In genomic region chr16:79721186-79721745, GRCh38 we compare ENCODE assay signal across 19 cellular contexts.
DNase-seq lines count a peak whose midpoint lies in the region; ATAC-seq, FAIRE-seq and TF ChIP-seq lines count a peak whose summit lies in the region.
"Had no signal": no experiment of that assay in that cellular context is flagged by ENCODE, and none has a peak within 500 bp of the region (broad histone marks: within the 10 kb centered on the region; RNA-seq: fewer than 3 reads in every experiment).

No MANE protein-coding gene starts in this region.

- no peak overlapping the region for H3K4me3 Mint-ChIP-seq in mesothelial cell of epicardium

- H3K27me3 ChIP-seq in uterus, result no peaks in the 10 kb centered on the region

- peak overlapping the region; percentile 66 to 73 for H3K27ac ChIP-seq in uterus
- H3K27ac ChIP-seq: C4-2B had no signal

- no peaks in the 10 kb centered on the region for H3K9me3 ChIP-seq in uterus

- H3K4me1 ChIP-seq in uterus, result no peaks in the 10 kb centered on the region

- peaks cover 17% of the 10 kb centered on the region for H3K27me3 Mint-ChIP-seq in mesothelial cell of epicardium (ENCODE audit: low read depth)

- TF ChIP-seq POLR2A in uterus (IDR thresholded peaks at IDR 0.05), result no peak

- no peaks in the 10 kb centered on the region for H3K9me3 Mint-ChIP-seq in mesothelial cell of epicardium

- peak; percentile 68 for FAIRE-seq in endometrium (lab: Jason Lieb, UNC)
- FAIRE-seq: GM12891, GM18507, K562 had no signal

- H3K36me3 ChIP-seq in uterus, result no peaks in the 10 kb centered on the region

- peaks cover 33% of the 10 kb centered on the region for H3K4me1 Mint-ChIP-seq in mesothelial cell of epicardium

- ATAC-seq in sciatic nerve (peak; percentile 77), GM21717 (IDR thresholded peaks at IDR 0.05; ENCODE audit: unreplicated experiment) (no peak), GM18511 (IDR thresholded peaks at IDR 0.05; ENCODE audit: unreplicated experiment) (no peak)
- ATAC-seq: K562 had no signal

- no peaks in the 10 kb centered on the region for H3K36me3 Mint-ChIP-seq in mesothelial cell of epicardium

- H3K27ac Mint-ChIP-seq in mesothelial cell of epicardium, result peak overlapping the region; percentile 21

- no peak for DNase-seq in mesothelial cell of epicardium (ENCODE audit: low spot score in 2 of 2, unreplicated experiment in 2 of 2)
- no peak for DNase-seq in sciatic nerve (ENCODE audit: low spot score)
- peak; percentile 49 to 59 for DNase-seq in uterus
- DNase-seq in NCI-H2081 treated with DMSO at 0.1 percent for 48 hours (lab: John Stamatoyannopoulos, UW), result no peak
- DNase-seq in amygdala (lab: John Stamatoyannopoulos, UW), result no peak
- DNase-seq: GF-D8, GOT3, NCI-H1417 treated with DMSO at 0.1 percent for 48 hours, NCI-H1930, NCI-H2171, NCI-H446 treated with DMSO at 0.1 percent for 48 hours, OCI-M1 had no signal

- H3K4me3 ChIP-seq in uterus, result no peak overlapping the region
- H3K4me3 ChIP-seq: K562 had no signal

- intact Hi-C loops in sciatic nerve (cut with DNase I) (no loop called here), uterus (cut with DNase I; ENCODE audit: low total_unique reads) (no loop called here)

- TF ChIP-seq CTCF in mesothelial cell of epicardium (IDR thresholded peaks at IDR 0.05; ENCODE audit: unreplicated experiment), result no peak
- TF ChIP-seq CTCF in uterus (IDR thresholded peaks at IDR 0.05), result no peak

Comparison
In these comparisons a context has a peak if more than half of its experiments do, and no peak if none do; other contexts are left out.
1. DNase-seq: peak in uterus (2 of 2); none in mesothelial cell of epicardium (0 of 2), sciatic nerve (single experiment), NCI-H2081 treated with DMSO at 0.1 percent for 48 hours (single experiment) and amygdala (0 of 56).